ENCODE assay signal across 8 cellular contexts in genomic region chr12:51047655-51048540, GRCh38. TPM values are rescaled to one million over a fixed set of nuclear protein-coding genes. Genes with fewer than 3 reads are reported as not detected.
A peak's percentile ranks its signal among the peaks of the same experiment; 100 is the strongest.
DNase-seq lines count a peak whose midpoint lies in the region; ATAC-seq and TF ChIP-seq lines count a peak whose summit lies in the region.

TSS of gene LETMD1 (plus strand) at chr12:51048327. CDS start at chr12:51048357, 30 bp downstream.

- no peaks in the 10 kb centered on the region for H3K27me3 ChIP-seq in DND-41 (ENCODE audit: insufficient read depth, low read length, poor library complexity)
- H3K27me3 ChIP-seq in KMS-11 (ENCODE audit: insufficient read depth, low read depth) = no peaks in the 10 kb centered on the region
- no peaks in the 10 kb centered on the region for H3K27me3 ChIP-seq in Panc1 (ENCODE audit: control insufficient read depth, insufficient read depth, low read length)
- no peaks in the 10 kb centered on the region for H3K27me3 ChIP-seq in muscle layer of colon (ENCODE audit: control insufficient read depth in 1 of 2, insufficient read depth in 2 of 2, low read length in 2 of 2)

- H3K27ac ChIP-seq in DND-41 (ENCODE audit: low read length) (peak within 1 kb of the TSS; percentile 97), KMS-11 (peak within 1 kb of the TSS; percentile 76), Panc1 (ENCODE audit: low read length) (peak within 1 kb of the TSS; percentile 97), muscle layer of colon (ENCODE audit: low read depth, low read length) (peak within 1 kb of the TSS; percentile 95)

- H3K27me3 Mint-ChIP-seq in activated T-cell treated with anti-CD3 and anti-CD28 coated beads, Interleukin-2, amount 50 U/mL, for 4 hours (ENCODE audit: low read depth) = no peaks in the 10 kb centered on the region

- peaks cover 6% of the 10 kb centered on the region for H3K36me3 Mint-ChIP-seq in activated T-cell treated with anti-CD3 and anti-CD28 coated beads, Interleukin-2, amount 50 U/mL, for 4 hours (ENCODE audit: insufficient read depth)

- H3K9ac ChIP-seq in DND-41 (ENCODE audit: low read depth, low read length) (peak within 1 kb of the TSS; percentile 79), KMS-11 (peak within 1 kb of the TSS; percentile 78), muscle layer of colon (ENCODE audit: low read length) (peak within 1 kb of the TSS; percentile 97)

- DNase-seq in DND-41 = peak; percentile 96
- DNase-seq in Panc1 (ENCODE audit: low read depth, low spot score) = peak; percentile 97
- DNase-seq in activated T-cell treated with anti-CD3 and anti-CD28 coated beads, Interleukin-2, amount 50 U/mL, for 4 hours = peak; percentile 82
- DNase-seq in stimulated activated CD8-positive, alpha-beta memory T cell treated with anti-CD3 and anti-CD28 coated beads, Interleukin-7, amount 100 ng/mL, for 24 hours (ENCODE audit: low read depth) = peak; percentile 80

- POLR2A ChIA-PET in Panc1 (lab: Charles Lee) = no interaction called here

- H3K9me3 ChIP-seq in DND-41 (ENCODE audit: insufficient read depth, low read length, severe bottlenecking) = no peaks in the 10 kb centered on the region
- no peaks in the 10 kb centered on the region for H3K9me3 ChIP-seq in Panc1 (ENCODE audit: control insufficient read depth, insufficient read depth, low read depth, low read length)
- no peaks in the 10 kb centered on the region for H3K9me3 ChIP-seq in muscle layer of colon (ENCODE audit: low read length)

- H3K79me2 ChIP-seq in DND-41 (ENCODE audit: insufficient read depth, low read length) (peaks cover 27% of the 10 kb centered on the region), KMS-11 (ENCODE audit: insufficient read depth, low read depth) (peaks cover 19% of the 10 kb centered on the region)

- peaks cover 33% of the 10 kb centered on the region for H3K4me1 ChIP-seq in DND-41 (ENCODE audit: insufficient read depth, low read length)
- H3K4me1 ChIP-seq in KMS-11 (ENCODE audit: low read depth, poor library complexity, severe bottlenecking) = peaks cover 41% of the 10 kb centered on the region
- H3K4me1 ChIP-seq in Panc1 (ENCODE audit: control insufficient read depth, insufficient read depth, low read length) = peaks cover 11% of the 10 kb centered on the region
- peaks cover 23% of the 10 kb centered on the region for H3K4me1 ChIP-seq in muscle layer of colon (ENCODE audit: insufficient read depth, low read length)

- intact Hi-C loops in Panc1 (cut with micrococcal nuclease; ENCODE audit: unreplicated experiment) = no loop called here

- no peaks in the 10 kb centered on the region; the same call in 1 of the 2 replicates for H4K20me1 ChIP-seq in DND-41 (ENCODE audit: insufficient read depth, low read length)
- no peaks in the 10 kb centered on the region for H4K20me1 ChIP-seq in KMS-11 (ENCODE audit: insufficient read depth)

- peak within 1 kb of the TSS; percentile 87 for H2AFZ ChIP-seq in DND-41 (ENCODE audit: low read depth, low read length)
- peak within 1 kb of the TSS; percentile 80 for H2AFZ ChIP-seq in KMS-11 (ENCODE audit: low read depth)

- H3K36me3 ChIP-seq in DND-41 (ENCODE audit: insufficient read depth, low read length) (peaks cover 13% of the 10 kb centered on the region), KMS-11 (ENCODE audit: insufficient read depth) (no peaks in the 10 kb centered on the region), Panc1 (ENCODE audit: control insufficient read depth, insufficient read depth, low read length) (no peaks in the 10 kb centered on the region; the same call in 1 of the 2 replicates), muscle layer of colon (ENCODE audit: insufficient read depth, low read length) (peaks cover 9% of the 10 kb centered on the region)

- peak within 1 kb of the TSS; percentile 97 for H3K4me3 Mint-ChIP-seq in activated T-cell treated with anti-CD3 and anti-CD28 coated beads, Interleukin-2, amount 50 U/mL, for 4 hours

- TF ChIP-seq CTCF in DND-41 (IDR thresholded peaks at IDR 0.05; ENCODE audit: borderline replicate concordance, extremely low read depth, low read length, poor library complexity, severe bottlenecking) (peak; percentile 97), KMS-11 (conservative IDR thresholded peaks at IDR 0.05; ENCODE audit: low read depth, low read length) (peak; percentile 89), Panc1 (IDR thresholded peaks at IDR 0.05) (peak; percentile 98)

- H3K4me3 ChIP-seq in DND-41 (ENCODE audit: low read depth in 1 of 2, low read length in 2 of 2) (peak within 1 kb of the TSS; percentile 70 to 72), KMS-11 (IDR thresholded peaks at IDR 0.05; ENCODE audit: insufficient read depth, low read depth, low read length) (no peak within 1 kb of the TSS), Panc1 (ENCODE audit: low read depth in 2 of 2, low read length in 2 of 2) (peak within 1 kb of the TSS; percentile 75 to 100), muscle layer of colon (ENCODE audit: low read depth in 1 of 2, low read length in 2 of 2) (peak within 1 kb of the TSS; percentile 59 to 98)

- CTCF ChIA-PET in Panc1 (lab: Charles Lee) = no interaction called here

- H3K4me2 ChIP-seq in DND-41 (ENCODE audit: insufficient read depth, low read length) = peak within 1 kb of the TSS; percentile 87
- peak within 1 kb of the TSS; percentile 90 for H3K4me2 ChIP-seq in KMS-11

- in situ Hi-C loops in Panc1 (cut with HindIII; ENCODE audit: low pct_unique_long_range_greater_than_20kb, low sequenced_read_pairs) = no loop called here

- TSS peak; percentile 98 for BruUV-seq in Panc1 (replicated peaks; lab: Mats Ljungman, UMichigan)

- peaks cover 25% of the 10 kb centered on the region for H3K4me1 Mint-ChIP-seq in activated T-cell treated with anti-CD3 and anti-CD28 coated beads, Interleukin-2, amount 50 U/mL, for 4 hours (ENCODE audit: low read depth)

- no peaks in the 10 kb centered on the region for H3K9me3 Mint-ChIP-seq in activated T-cell treated with anti-CD3 and anti-CD28 coated beads, Interleukin-2, amount 50 U/mL, for 4 hours

- ATAC-seq in DND-41 (ENCODE audit: insufficient read depth, low read depth) (peak; percentile 97), GM21737 (IDR thresholded peaks at IDR 0.05; ENCODE audit: unreplicated experiment) (peak; percentile 96), Panc1 (peak; percentile 100), esophagus mucosa (peak; percentile 99)
- ATAC-seq in activated T-cell treated with anti-CD3 and anti-CD28 coated beads, Interleukin-2, amount 50 U/mL, for 4 hours = peak; percentile 98

RNA-seq across cellular contexts. Expression of gene LETMD1, which starts in this region (rescaled TPM):
- total RNA-seq in Panc1 (2021; ENCODE audit: unreplicated experiment) (47.9 TPM), esophagus mucosa (32.8 TPM)
- polyA plus RNA-seq in Panc1 (2012; ENCODE audit: insufficient read length) = 44.5 TPM
- 10 to 100 TPM; 40.6 to 47.6 (median 42.5) TPM for total RNA-seq in activated T-cell treated with anti-CD3 and anti-CD28 coated beads, Interleukin-2, amount 50 U/mL, for 4 hours
